13 cellular contexts compared by ENCODE assay signal in genomic region chr4:110898290-110898689, GRCh38.
A peak's percentile ranks its signal among the peaks of the same experiment; 100 is the strongest.
DNase-seq lines count a peak whose midpoint lies in the region; ATAC-seq and TF ChIP-seq lines count a peak whose summit lies in the region.
"Had no signal": no experiment of that assay in that cellular context is flagged by ENCODE, and none has a peak within 500 bp of the region (broad histone marks: within the 10 kb centered on the region; RNA-seq: fewer than 3 reads in every experiment).

No MANE protein-coding gene starts in this region.

- POLR2A ChIA-PET in OCI-LY7 (lab: Charles Lee) = interaction anchor here (0.6 kb wide), 2 partner anchors 613 to 1057 kb away, joined by 3 read pairs; no protein-coding TSS in a partner anchor

- H3K9me2 ChIP-seq in OCI-LY7 (ENCODE audit: insufficient read depth, low read length) = no peaks in the 10 kb centered on the region

- H2AFZ ChIP-seq in OCI-LY7 (ENCODE audit: low read length) = peak overlapping the region; percentile 67

- H3K9me3 ChIP-seq in OCI-LY7 (ENCODE audit: low read length) = no peaks in the 10 kb centered on the region
- H3K9me3 ChIP-seq: body of pancreas had no signal

- ATAC-seq in GM18867 (IDR thresholded peaks at IDR 0.05; ENCODE audit: unreplicated experiment) (peak; percentile 93), GM21529 (IDR thresholded peaks at IDR 0.05; ENCODE audit: unreplicated experiment) (peak; percentile 85), HG03097 (IDR thresholded peaks at IDR 0.05; ENCODE audit: low FRiP score, unreplicated experiment) (peak; percentile 86)
- ATAC-seq: body of pancreas had no signal

- no peaks in the 10 kb centered on the region for H3K79me2 ChIP-seq in OCI-LY7 (ENCODE audit: insufficient read depth, low read depth, low read length)

- H4K20me1 ChIP-seq in OCI-LY7 (ENCODE audit: insufficient read depth, low read length) = no peaks in the 10 kb centered on the region

- DNase-seq in OCI-LY7 (ENCODE audit: low spot score) (peak; percentile 19), NCI-H2029 treated with DMSO at 0.1 percent for 48 hours (lab: John Stamatoyannopoulos, UW) (no peak), GM19238 (ENCODE audit: insufficient read length, low spot score) (no peak), T1000 (lab: John Stamatoyannopoulos, UW) (no peak), cortex of kidney (lab: John Stamatoyannopoulos, UW) (no peak)
- DNase-seq: activated B cell treated with CpG ODN at 0.5 μM for 24 hours, body of pancreas, HFFc6, NCI-H446, SHP77 treated with DMSO at 0.1 percent for 48 hours had no signal

- CTCF ChIA-PET in OCI-LY7 (lab: Charles Lee; ENCODE audit: unreplicated experiment) = no interaction called here

- peak overlapping the region; percentile 40 for H3K4me2 ChIP-seq in OCI-LY7 (ENCODE audit: low read length)

- intact Hi-C loops in OCI-LY7 (cut with micrococcal nuclease; ENCODE audit: unreplicated experiment) = loop anchor here (5.0 kb wide), 2 partner anchors 191 to 266 kb away; no protein-coding TSS in a partner anchor

- H3K27ac ChIP-seq in OCI-LY7 (ENCODE audit: low read depth, low read length, poor library complexity, severe bottlenecking) = no peak overlapping the region
- H3K27ac ChIP-seq: body of pancreas had no signal

- no TSS peak for BruUV-seq in OCI-LY7 (replicated peaks; lab: Mats Ljungman, UMichigan)

- TF ChIP-seq CTCF in OCI-LY7 (conservative IDR thresholded peaks at IDR 0.05; ENCODE audit: low read length) = no peak

- no peaks in the 10 kb centered on the region for H3K36me3 ChIP-seq in OCI-LY7 (ENCODE audit: insufficient read depth, low read length)

- peaks cover 30% of the 10 kb centered on the region for H3K4me1 ChIP-seq in OCI-LY7 (ENCODE audit: insufficient read depth, low read length, poor library complexity, severe bottlenecking)
- H3K4me1 ChIP-seq: body of pancreas had no signal

- H3K4me3 ChIP-seq in OCI-LY7 (ENCODE audit: low read depth, low read length, poor library complexity, severe bottlenecking) = no peak overlapping the region
- H3K4me3 ChIP-seq: body of pancreas had no signal
